ENCODE assay signal across 1 cellular context in genomic region chr6:163415620-163416379, GRCh38.
TF ChIP-seq lines count a peak whose summit lies in the region.

No MANE protein-coding gene starts in this region.

TF ChIP-seq in HepG2, 621 proteins besides CTCF, POLR2A, EP300 and RAD21 (continued from another document and continues in another):
- TF ChIP-seq MLXIP (CRISPR knock-in tag; IDR thresholded peaks at IDR 0.05; ENCODE audit: borderline replicate concordance) (peak; percentile 19; the same call in 1 of the 2 replicates), ZNF496 (CRISPR knock-in tag; IDR thresholded peaks at IDR 0.05; ENCODE audit: insufficient replicate concordance) (no peak), MED1 (CRISPR knock-in tag; IDR thresholded peaks at IDR 0.05) (0 out of 2 replicates have a peak, but pooled peaks have one; percentile 13), ZBTB14 (CRISPR knock-in tag; IDR thresholded peaks at IDR 0.05) (no peak), ZNF740 (CRISPR knock-in tag; IDR thresholded peaks at IDR 0.05) (peak; percentile 94), GPBP1L1 (CRISPR knock-in tag; IDR thresholded peaks at IDR 0.05) (no peak), HMGXB4 (CRISPR knock-in tag; IDR thresholded peaks at IDR 0.05; ENCODE audit: borderline replicate concordance in 1 of 2, low read depth in 1 of 2) (peak in 1 of 2 experiments; percentile 70; a peak in 2 of 4 replicates), ZNF749 (CRISPR knock-in tag; IDR thresholded peaks at IDR 0.05; ENCODE audit: borderline replicate concordance) (no peak), POGZ (CRISPR knock-in tag; IDR thresholded peaks at IDR 0.05) (no peak), ZFP36L1 (CRISPR knock-in tag; IDR thresholded peaks at IDR 0.05) (no peak), CAMTA2 (CRISPR knock-in tag; IDR thresholded peaks at IDR 0.05; ENCODE audit: borderline replicate concordance) (no peak), HNRNPLL (IDR thresholded peaks at IDR 0.05; ENCODE audit: low read depth, low read length, poor library complexity, severe bottlenecking) (peak; percentile 27), RNF219 (CRISPR knock-in tag; IDR thresholded peaks at IDR 0.05) (no peak), ARNTL (CRISPR knock-in tag; IDR thresholded peaks at IDR 0.05) (no peak), ZNF710 (CRISPR knock-in tag; IDR thresholded peaks at IDR 0.05; ENCODE audit: borderline replicate concordance) (no peak), ZFP91 (CRISPR knock-in tag; IDR thresholded peaks at IDR 0.05; ENCODE audit: borderline replicate concordance) (peak; percentile 31; the same call in 1 of the 2 replicates), BORCS8-MEF2B (CRISPR knock-in tag; IDR thresholded peaks at IDR 0.05) (peak; percentile 45; the same call in 1 of the 2 replicates), TBX3 (IDR thresholded peaks at IDR 0.05; ENCODE audit: borderline replicate concordance) (no peak), SP4 (CRISPR knock-in tag; IDR thresholded peaks at IDR 0.05) (0 out of 2 replicates have a peak, but pooled peaks have one; percentile 27), ZNF205 (CRISPR knock-in tag; IDR thresholded peaks at IDR 0.05) (no peak), ZNF687 (CRISPR knock-in tag; IDR thresholded peaks at IDR 0.05) (peak; percentile 51; the same call in 1 of the 2 replicates), ZNF142 (CRISPR knock-in tag; IDR thresholded peaks at IDR 0.05) (peak; percentile 84)
